ENCODE assay signal across 14 cellular contexts in genomic region chr1:111733996-111734369, GRCh38. TPM values are rescaled to one million over a fixed set of nuclear protein-coding genes. Genes with fewer than 3 reads are reported as not detected.
DNase-seq lines count a peak whose midpoint lies in the region; ATAC-seq, FAIRE-seq and TF ChIP-seq lines count a peak whose summit lies in the region.
"Had no signal": no experiment of that assay in that cellular context is flagged by ENCODE, and none has a peak within 500 bp of the region (broad histone marks: within the 10 kb centered on the region; RNA-seq: fewer than 3 reads in every experiment).

No MANE protein-coding gene starts in this region.

- TF ChIP-seq CTCF in Peyer's patch (IDR thresholded peaks at IDR 0.05), result no peak
- TF ChIP-seq CTCF in esophagus muscularis mucosa (IDR thresholded peaks at IDR 0.05), result no peak
- TF ChIP-seq CTCF in psoas muscle (IDR thresholded peaks at IDR 0.05), result no peak
- TF ChIP-seq CTCF in kidney (IDR thresholded peaks at IDR 0.05; ENCODE audit: borderline replicate concordance, extremely low read depth, insufficient read depth), result no peak

- no peaks in the 10 kb centered on the region for H3K36me3 Mint-ChIP-seq in activated T-helper 1 cell treated with anti-CD3 and anti-CD28 coated beads, Interleukin-12 subunit alpha, Interleukin-12 subunit beta, Interleukin-2, Interleukin-4 antibody, amounts not matched to agents 30 ng/mL and 10 ng/mL and 1 ng/mL, durations not matched to agents 14 hours and 24 hours and 36 hours (ENCODE audit: low read depth)
- H3K36me3 Mint-ChIP-seq: brain had no signal

- no peak for TF ChIP-seq EP300 in esophagus muscularis mucosa (IDR thresholded peaks at IDR 0.05)

- H3K4me2 ChIP-seq in BLaER1, result peak overlapping the region; percentile 92

- no peaks in the 10 kb centered on the region for H3K36me3 ChIP-seq in BLaER1
- no peaks in the 10 kb centered on the region for H3K36me3 ChIP-seq in Peyer's patch
- peaks cover 0 to 13% (median 2%) of the 10 kb centered on the region in 4 donors for H3K36me3 ChIP-seq in esophagus muscularis mucosa
- peaks cover 0 to 14% of the 10 kb centered on the region in 2 donors for H3K36me3 ChIP-seq in psoas muscle (ENCODE audit: insufficient read depth in 1 of 2, low read depth in 1 of 2)
- H3K36me3 ChIP-seq in kidney (ENCODE audit: control insufficient read depth in 1 of 2, insufficient read depth in 2 of 2, low read length in 2 of 2), result no peaks in the 10 kb centered on the region

- TF ChIP-seq POLR2A in Peyer's patch (IDR thresholded peaks at IDR 0.05) (no peak), esophagus muscularis mucosa (IDR thresholded peaks at IDR 0.05; ENCODE audit: low read depth) (no peak)

- H3K4me1 ChIP-seq in BLaER1, result peaks cover 64% of the 10 kb centered on the region
- H3K4me1 ChIP-seq in Peyer's patch, result peaks cover 0 to 40% (median 2%) of the 10 kb centered on the region in 4 donors
- H3K4me1 ChIP-seq in esophagus muscularis mucosa, result peaks cover 86 to 98% (median 95%) of the 10 kb centered on the region in 4 donors
- peaks cover 86% of the 10 kb centered on the region for H3K4me1 ChIP-seq in psoas muscle
- H3K4me1 ChIP-seq in kidney (ENCODE audit: control insufficient read depth in 1 of 2, insufficient read depth in 1 of 2, low read depth in 1 of 2, low read length in 2 of 2), result peaks cover 15 to 23% of the 10 kb centered on the region in 2 donors

- H3K27me3 ChIP-seq in BLaER1 (peaks cover 9% of the 10 kb centered on the region; the same call in 1 of the 2 replicates), Peyer's patch (no peaks in the 10 kb centered on the region), esophagus muscularis mucosa (no peaks in the 10 kb centered on the region), psoas muscle (ENCODE audit: insufficient read depth in 3 of 3, low read length in 2 of 3) (no peaks in the 10 kb centered on the region)
- H3K27me3 ChIP-seq: testis had no signal

- H3K9ac ChIP-seq in BLaER1 (peak overlapping the region; percentile 55; the same call in 1 of the 2 replicates), kidney (ENCODE audit: low read length in 2 of 2) (no peak overlapping the region)

- no peak for ATAC-seq in psoas muscle
- ATAC-seq in GM19035 (IDR thresholded peaks at IDR 0.05; ENCODE audit: unreplicated experiment), result no peak

- H3K27ac ChIP-seq in BLaER1, result peak overlapping the region; percentile 79
- peak overlapping the region in 3 of 4 donors; percentile 58 to 68 (median 65) for H3K27ac ChIP-seq in Peyer's patch
- H3K27ac ChIP-seq in esophagus muscularis mucosa (replicated peaks in 1 of 4), result peak overlapping the region; percentile 54 to 74 (median 60)
- peak overlapping the region; percentile 56 for H3K27ac ChIP-seq in psoas muscle
- no peak overlapping the region for H3K27ac ChIP-seq in kidney (ENCODE audit: low read depth in 2 of 2, low read length in 2 of 2)
- H3K27ac ChIP-seq: testis had no signal

- no peak overlapping the region for H3K4me3 Mint-ChIP-seq in activated T-helper 1 cell treated with anti-CD3 and anti-CD28 coated beads, Interleukin-12 subunit alpha, Interleukin-12 subunit beta, Interleukin-2, Interleukin-4 antibody, amounts not matched to agents 30 ng/mL and 10 ng/mL and 1 ng/mL, durations not matched to agents 14 hours and 24 hours and 36 hours
- H3K4me3 Mint-ChIP-seq: B cell had no signal

- peak overlapping the region; percentile 44; the same call in 1 of the 2 replicates for H3K4me3 ChIP-seq in BLaER1
- H3K4me3 ChIP-seq in Peyer's patch, result no peak overlapping the region
- H3K4me3 ChIP-seq in esophagus muscularis mucosa, result no peak overlapping the region
- H3K4me3 ChIP-seq in psoas muscle, result no peak overlapping the region
- H3K4me3 ChIP-seq in kidney (ENCODE audit: low read length in 2 of 2), result no peak overlapping the region
- H3K4me3 ChIP-seq: testis had no signal

- DNase-seq in Peyer's patch, result no peak
- DNase-seq in esophagus muscularis mucosa (ENCODE audit: extremely low spot score), result no peak
- no peak for DNase-seq in psoas muscle
- DNase-seq in activated T-helper 1 cell treated with anti-CD3 and anti-CD28 coated beads, Interleukin-12 subunit alpha, Interleukin-12 subunit beta, Interleukin-2, Interleukin-4 antibody, amounts not matched to agents 30 ng/mL and 10 ng/mL and 1 ng/mL, durations not matched to agents 14 hours and 24 hours and 36 hours (ENCODE audit: low spot score), result no peak
- no peak for DNase-seq in T1000 (lab: John Stamatoyannopoulos, UW)
- no peak for DNase-seq in kidney
- DNase-seq: NCI-H1694; stimulated activated CD4-positive, alpha-beta T cell treated with anti-CD3 and anti-CD28 coated beads, Interleukin-4, amount 100 ng/mL, for 24 hours; T-helper 9 cell; testis had no signal

- H3K4me1 Mint-ChIP-seq in activated T-helper 1 cell treated with anti-CD3 and anti-CD28 coated beads, Interleukin-12 subunit alpha, Interleukin-12 subunit beta, Interleukin-2, Interleukin-4 antibody, amounts not matched to agents 30 ng/mL and 10 ng/mL and 1 ng/mL, durations not matched to agents 14 hours and 24 hours and 36 hours (ENCODE audit: low read depth), result peaks cover 11% of the 10 kb centered on the region

- WGBS in esophagus muscularis mucosa, result 58% methylated on average over 7 of the region's 7 CpGs
- 50 to 70% (median 58%) methylated on average over 7 of the region's 7 CpGs for WGBS in psoas muscle, 3 donors

- H3K27ac Mint-ChIP-seq in activated T-helper 1 cell treated with anti-CD3 and anti-CD28 coated beads, Interleukin-12 subunit alpha, Interleukin-12 subunit beta, Interleukin-2, Interleukin-4 antibody, amounts not matched to agents 30 ng/mL and 10 ng/mL and 1 ng/mL, durations not matched to agents 14 hours and 24 hours and 36 hours, result no peak overlapping the region
- H3K27ac Mint-ChIP-seq: B cell had no signal

- H3K9me3 Mint-ChIP-seq in activated T-helper 1 cell treated with anti-CD3 and anti-CD28 coated beads, Interleukin-12 subunit alpha, Interleukin-12 subunit beta, Interleukin-2, Interleukin-4 antibody, amounts not matched to agents 30 ng/mL and 10 ng/mL and 1 ng/mL, durations not matched to agents 14 hours and 24 hours and 36 hours, result no peaks in the 10 kb centered on the region
- H3K9me3 Mint-ChIP-seq: brain had no signal

- H4K20me1 ChIP-seq in BLaER1, result peaks cover 12% of the 10 kb centered on the region; the same call in 1 of the 2 replicates

- H3K9me3 ChIP-seq in BLaER1 (no peaks in the 10 kb centered on the region), Peyer's patch (no peaks in the 10 kb centered on the region), esophagus muscularis mucosa (no peaks in the 10 kb centered on the region), psoas muscle (no peaks in the 10 kb centered on the region), kidney (ENCODE audit: control insufficient read depth in 1 of 2, low read length in 2 of 2) (no peaks in the 10 kb centered on the region)
- H3K9me3 ChIP-seq: testis had no signal

- intact Hi-C loops in esophagus muscularis mucosa (cut with DNase I) (no loop called here), psoas muscle (cut with DNase I) (no loop called here), kidney (cut with DNase I) (no loop called here)
- intact Hi-C loops in activated T-helper 1 cell treated with anti-CD3 and anti-CD28 coated beads, Interleukin-12 subunit alpha, Interleukin-12 subunit beta, Interleukin-2, Interleukin-4 antibody, amounts not matched to agents 30 ng/mL and 10 ng/mL and 1 ng/mL, durations not matched to agents 14 hours and 24 hours and 36 hours (cut with micrococcal nuclease), result no loop called here

- H3K27me3 Mint-ChIP-seq in activated T-helper 1 cell treated with anti-CD3 and anti-CD28 coated beads, Interleukin-12 subunit alpha, Interleukin-12 subunit beta, Interleukin-2, Interleukin-4 antibody, amounts not matched to agents 30 ng/mL and 10 ng/mL and 1 ng/mL, durations not matched to agents 14 hours and 24 hours and 36 hours (ENCODE audit: insufficient read depth), result peaks cover 11% of the 10 kb centered on the region
- H3K27me3 Mint-ChIP-seq: B cell had no signal

- no peak for FAIRE-seq in kidney (lab: Jason Lieb, UNC)

RNA-seq across cellular contexts. Expression of gene INKA2, which starts 5.2 kb away (rescaled TPM):
- 1 to 10 TPM in 2 of 4 donors, under 1 TPM in 1, not detected in 1; 0.88 to 2.3 (median 2.0) TPM for total RNA-seq in Peyer's patch
- total RNA-seq in esophagus muscularis mucosa, result 10 to 100 TPM in 1 of 4 donors, 1 to 10 TPM in 3; 4.0 to 10.8 (median 8.5) TPM
- total RNA-seq in psoas muscle, result 10 to 100 TPM in 2 of 4 donors, 1 to 10 TPM in 2; 7.4 to 15.0 (median 10.4) TPM
- 1 to 10 TPM; 1.6 to 5.4 (median 3.7) TPM for polyA plus RNA-seq in psoas muscle
- 1.3 and 1.7 TPM in 2 replicates for total RNA-seq in activated T-helper 1 cell treated with anti-CD3 and anti-CD28 coated beads, Interleukin-12 subunit alpha, Interleukin-12 subunit beta, Interleukin-2, Interleukin-4 antibody, amounts not matched to agents 30 ng/mL and 10 ng/mL and 1 ng/mL, durations not matched to agents 14 hours and 24 hours and 36 hours
- 5.6 TPM for total RNA-seq in kidney
- 3.5 TPM for polyA plus RNA-seq in kidney (ENCODE audit: insufficient read depth, low read depth, low replicate concordance)

RNA-seq across cellular contexts. Expression of gene DDX20, which starts 21.7 kb away (rescaled TPM):
- total RNA-seq in Peyer's patch (10 to 100 TPM; 13.5 to 34.7 (median 22.5) TPM), esophagus muscularis mucosa (10 to 100 TPM in 3 of 4 donors, 1 to 10 TPM in 1; 9.5 to 19.9 (median 13.1) TPM), psoas muscle (10 to 100 TPM in 1 of 4 donors, 1 to 10 TPM in 3; 6.2 to 11.6 (median 7.6) TPM), kidney (9.6 TPM)
- polyA plus RNA-seq in psoas muscle (10 to 100 TPM in 1 of 3 donors, 1 to 10 TPM in 2; 7.9 to 11.3 (median 8.1) TPM), kidney (ENCODE audit: insufficient read depth, low read depth, low replicate concordance) (5.5 TPM)
- 21.5 and 25.2 TPM in 2 replicates for total RNA-seq in activated T-helper 1 cell treated with anti-CD3 and anti-CD28 coated beads, Interleukin-12 subunit alpha, Interleukin-12 subunit beta, Interleukin-2, Interleukin-4 antibody, amounts not matched to agents 30 ng/mL and 10 ng/mL and 1 ng/mL, durations not matched to agents 14 hours and 24 hours and 36 hours

Comparison
In these comparisons a context has a peak if more than half of its experiments do, and no peak if none do; other contexts are left out.
1. H3K27ac ChIP-seq: peak in BLaER1 (single experiment), Peyer's patch (3 of 4), esophagus muscularis mucosa (4 of 4) and psoas muscle (single experiment); none in kidney (0 of 2).